ENCODE assay signal across 14 cellular contexts in the genomic region with DNA sequence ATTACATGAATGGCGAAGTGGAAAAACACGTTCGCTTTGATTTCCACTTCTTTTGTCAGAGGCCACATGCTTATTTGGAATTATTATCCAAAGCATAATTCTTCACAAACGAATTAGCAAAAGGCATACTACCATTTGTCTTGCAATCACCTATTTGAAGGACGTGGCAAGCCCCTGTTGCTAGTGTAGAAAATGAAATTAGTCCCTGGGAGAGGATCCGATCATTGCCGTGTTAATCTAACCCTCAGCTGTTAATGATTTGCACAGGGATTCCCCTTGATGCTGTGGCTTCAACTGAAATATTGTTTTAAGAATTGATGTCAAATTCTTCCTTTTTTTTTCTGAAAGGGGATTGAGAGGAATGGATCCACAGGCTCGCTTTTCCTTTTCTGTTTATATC. TPM values are rescaled to one million over a fixed set of nuclear protein-coding genes. Genes with fewer than 3 reads are reported as not detected.
DNase-seq lines count a peak whose midpoint lies in the region; ATAC-seq, FAIRE-seq and TF ChIP-seq lines count a peak whose summit lies in the region.
"Had no signal": no experiment of that assay in that cellular context is flagged by ENCODE, and none has a peak within 500 bp of the region (broad histone marks: within the 10 kb centered on the region; RNA-seq: fewer than 3 reads in every experiment).

No MANE protein-coding gene starts in this region.

- peak overlapping the region; percentile 68 for H3K4me2 ChIP-seq in OCI-LY3 (ENCODE audit: low read length)

- H3K4me3 ChIP-seq in left ventricle myocardium inferior (peak overlapping the region; percentile 54), right atrium auricular region (no peak overlapping the region), OCI-LY3 (ENCODE audit: low read length) (peak overlapping the region; percentile 75)

- H3K9me3 ChIP-seq in left ventricle myocardium inferior (replicated peaks) (no peaks in the 10 kb centered on the region), right atrium auricular region (no peaks in the 10 kb centered on the region), OCI-LY3 (ENCODE audit: insufficient read depth, low read length) (no peaks in the 10 kb centered on the region)

- H3K79me2 ChIP-seq in OCI-LY3 (ENCODE audit: low read length) = no peaks in the 10 kb centered on the region

- H3K36me3 ChIP-seq in left ventricle myocardium inferior (no peaks in the 10 kb centered on the region), right atrium auricular region (no peaks in the 10 kb centered on the region), OCI-LY3 (replicated peaks; ENCODE audit: low read depth, low read length) (no peaks in the 10 kb centered on the region)

- H3K27me3 ChIP-seq in left ventricle myocardium inferior (ENCODE audit: low read depth) (no peaks in the 10 kb centered on the region), right atrium auricular region (no peaks in the 10 kb centered on the region), OCI-LY3 (ENCODE audit: low read depth, low read length) (no peaks in the 10 kb centered on the region)

- peak overlapping the region; percentile 32 for H3K9ac ChIP-seq in OCI-LY3 (ENCODE audit: low read length)

- no peak for DNase-seq in left ventricle myocardium inferior
- DNase-seq in right atrium auricular region (ENCODE audit: low spot score) = no peak
- DNase-seq in left lobe of liver (ENCODE audit: low spot score) = no peak
- DNase-seq in urothelium cell line (ENCODE audit: low spot score) = no peak
- DNase-seq in DMS79 (lab: John Stamatoyannopoulos, UW) = no peak
- no peak for DNase-seq in activated CD4-positive, alpha-beta T cell treated with anti-CD3 and anti-CD28 coated beads, Interleukin-2, amount 50 U/mL, for 1 hour
- DNase-seq: activated CD8-positive, alpha-beta T cell treated with anti-CD3 and anti-CD28 coated beads for 36 hours; amniotic stem cell; GOT3 had no signal

- TF ChIP-seq CTCF in left ventricle myocardium inferior (IDR thresholded peaks at IDR 0.05; ENCODE audit: borderline replicate concordance) (no peak), right atrium auricular region (IDR thresholded peaks at IDR 0.05) (no peak), OCI-LY3 (IDR thresholded peaks at IDR 0.05; ENCODE audit: low read depth, low read length) (no peak)

- intact Hi-C loops in left ventricle myocardium inferior (cut with micrococcal nuclease) = no loop called here

- FAIRE-seq in urothelium cell line (lab: Jason Lieb, UNC) = no peak
- FAIRE-seq: keratinocyte had no signal

- H2AFZ ChIP-seq in OCI-LY3 (ENCODE audit: low read depth, low read length) = peak overlapping the region; percentile 75

- H3K4me1 ChIP-seq in left ventricle myocardium inferior (peaks cover 37% of the 10 kb centered on the region), right atrium auricular region (no peaks in the 10 kb centered on the region), OCI-LY3 (ENCODE audit: low read length) (peaks cover 36% of the 10 kb centered on the region)

- H3K27ac ChIP-seq in left ventricle myocardium inferior (replicated peaks) (peak overlapping the region; percentile 84), right atrium auricular region (no peak overlapping the region), OCI-LY3 (ENCODE audit: low read length) (no peak overlapping the region)

- no peaks in the 10 kb centered on the region for H4K20me1 ChIP-seq in OCI-LY3 (ENCODE audit: insufficient read depth, low read length)

- ATAC-seq in left lobe of liver (peak; percentile 34), HG02571 (IDR thresholded peaks at IDR 0.05; ENCODE audit: unreplicated experiment) (no peak)
- ATAC-seq: activated CD8-positive, alpha-beta T cell treated with anti-CD3 and anti-CD28 coated beads for 36 hours; activated T-helper 17 cell treated with anti-CD3 and anti-CD28 coated beads, Interleukin-2, amount 50 U/mL, for 72 hours had no signal

RNA-seq across cellular contexts. Expression of gene AGMO, which starts 4.6 kb away (rescaled TPM):
- total RNA-seq in left ventricle myocardium inferior (0.36 TPM), right atrium auricular region (under 1 TPM in 1 of 2 donors, not detected in 1; 0.48 TPM), left lobe of liver (33.0 TPM)
- total RNA-seq: activated CD8-positive, alpha-beta T cell treated with anti-CD3 and anti-CD28 coated beads for 36 hours; activated T-helper 17 cell treated with anti-CD3 and anti-CD28 coated beads, Interleukin-2, amount 50 U/mL, for 72 hours; myocyte had no signal

Comparison
In these comparisons a context has a peak if more than half of its experiments do, and no peak if none do; other contexts are left out.
1. H3K4me3 ChIP-seq: peak in left ventricle myocardium inferior (single experiment) and OCI-LY3 (single experiment); none in right atrium auricular region (0 of 2).
2. RNA of gene AGMO, which starts 4.6 kb away (total RNA-seq): 33.0 TPM in left lobe of liver (single experiment); 0.48 TPM in right atrium auricular region and 0.36 TPM in left ventricle myocardium inferior (single experiment); every median in the first group is over 10 times any median in the second.